1 cellular context compared by ENCODE assay signal in genomic region chr14:23568021-23568599, GRCh38.
TF ChIP-seq lines count a peak whose summit lies in the region.

No MANE protein-coding gene starts in this region.

TF ChIP-seq in GM23338, 12 proteins besides CTCF, POLR2A, EP300 and RAD21 (continued from another document):
- TF ChIP-seq, protein P1, sequence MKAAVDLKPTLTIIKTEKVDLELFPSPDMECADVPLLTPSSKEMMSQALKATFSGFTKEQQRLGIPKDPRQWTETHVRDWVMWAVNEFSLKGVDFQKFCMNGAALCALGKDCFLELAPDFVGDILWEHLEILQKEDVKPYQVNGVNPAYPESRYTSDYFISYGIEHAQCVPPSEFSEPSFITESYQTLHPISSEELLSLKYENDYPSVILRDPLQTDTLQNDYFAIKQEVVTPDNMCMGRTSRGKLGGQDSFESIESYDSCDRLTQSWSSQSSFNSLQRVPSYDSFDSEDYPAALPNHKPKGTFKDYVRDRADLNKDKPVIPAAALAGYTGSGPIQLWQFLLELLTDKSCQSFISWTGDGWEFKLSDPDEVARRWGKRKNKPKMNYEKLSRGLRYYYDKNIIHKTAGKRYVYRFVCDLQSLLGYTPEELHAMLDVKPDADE (IDR thresholded peaks at IDR 0.05) = no peak
- TF ChIP-seq POLR2AphosphoS5 (IDR thresholded peaks at IDR 0.05; ENCODE audit: low read depth) = no peak
- TF ChIP-seq STAT1 (IDR thresholded peaks at IDR 0.05; ENCODE audit: unreplicated experiment) = no peak
- TF ChIP-seq JUNB (IDR thresholded peaks at IDR 0.05; ENCODE audit: unreplicated experiment) = no peak
- TF ChIP-seq NANOG (IDR thresholded peaks at IDR 0.05; ENCODE audit: borderline replicate concordance) = no peak
- no peak for TF ChIP-seq ZNF331 (CRISPR knock-in tag; IDR thresholded peaks at IDR 0.05; ENCODE audit: low read depth)
- TF ChIP-seq ZNF114 (CRISPR knock-in tag; IDR thresholded peaks at IDR 0.05) = no peak
- no peak for TF ChIP-seq ZNF462 (CRISPR knock-in tag; IDR thresholded peaks at IDR 0.05)
- no peak for TF ChIP-seq EZH2phosphoT487 (IDR thresholded peaks at IDR 0.05; ENCODE audit: unreplicated experiment)
- TF ChIP-seq EZH2 (IDR thresholded peaks at IDR 0.05; ENCODE audit: low read depth, unreplicated experiment) = no peak
- TF ChIP-seq, protein P2, sequence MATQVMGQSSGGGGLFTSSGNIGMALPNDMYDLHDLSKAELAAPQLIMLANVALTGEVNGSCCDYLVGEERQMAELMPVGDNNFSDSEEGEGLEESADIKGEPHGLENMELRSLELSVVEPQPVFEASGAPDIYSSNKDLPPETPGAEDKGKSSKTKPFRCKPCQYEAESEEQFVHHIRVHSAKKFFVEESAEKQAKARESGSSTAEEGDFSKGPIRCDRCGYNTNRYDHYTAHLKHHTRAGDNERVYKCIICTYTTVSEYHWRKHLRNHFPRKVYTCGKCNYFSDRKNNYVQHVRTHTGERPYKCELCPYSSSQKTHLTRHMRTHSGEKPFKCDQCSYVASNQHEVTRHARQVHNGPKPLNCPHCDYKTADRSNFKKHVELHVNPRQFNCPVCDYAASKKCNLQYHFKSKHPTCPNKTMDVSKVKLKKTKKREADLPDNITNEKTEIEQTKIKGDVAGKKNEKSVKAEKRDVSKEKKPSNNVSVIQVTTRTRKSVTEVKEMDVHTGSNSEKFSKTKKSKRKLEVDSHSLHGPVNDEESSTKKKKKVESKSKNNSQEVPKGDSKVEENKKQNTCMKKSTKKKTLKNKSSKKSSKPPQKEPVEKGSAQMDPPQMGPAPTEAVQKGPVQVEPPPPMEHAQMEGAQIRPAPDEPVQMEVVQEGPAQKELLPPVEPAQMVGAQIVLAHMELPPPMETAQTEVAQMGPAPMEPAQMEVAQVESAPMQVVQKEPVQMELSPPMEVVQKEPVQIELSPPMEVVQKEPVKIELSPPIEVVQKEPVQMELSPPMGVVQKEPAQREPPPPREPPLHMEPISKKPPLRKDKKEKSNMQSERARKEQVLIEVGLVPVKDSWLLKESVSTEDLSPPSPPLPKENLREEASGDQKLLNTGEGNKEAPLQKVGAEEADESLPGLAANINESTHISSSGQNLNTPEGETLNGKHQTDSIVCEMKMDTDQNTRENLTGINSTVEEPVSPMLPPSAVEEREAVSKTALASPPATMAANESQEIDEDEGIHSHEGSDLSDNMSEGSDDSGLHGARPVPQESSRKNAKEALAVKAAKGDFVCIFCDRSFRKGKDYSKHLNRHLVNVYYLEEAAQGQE (IDR thresholded peaks at IDR 0.05; ENCODE audit: unreplicated experiment) = no peak
